ENCODE assay signal across 17 cellular contexts in genomic region chr22:34072585-34072984, GRCh38.
"Had no signal": no experiment of that assay in that cellular context is flagged by ENCODE, and none has a peak within 500 bp of the region (broad histone marks: within the 10 kb centered on the region; RNA-seq: fewer than 3 reads in every experiment).

No MANE protein-coding gene starts in this region.

- H3K4me1 ChIP-seq: SJSA1 had no signal

- DNase-seq: KBM-7, MV-4-11, NCI-H1048, NCI-H1105, NCI-H1417, NCI-H1436 treated with DMSO at 0.1 percent for 48 hours, NCI-H187 treated with DMSO at 0.1 percent for 48 hours, NCI-H2029 treated with DMSO at 0.1 percent for 48 hours, NCI-H345, NCI-H446 treated with DMSO at 0.1 percent for 48 hours, NCI-H510A treated with DMSO at 0.1 percent for 48 hours, NCI-H526, Right ventricle myocardium superior, RPMI8226, SIG-M5, SK-N-SH had no signal

- H3K27me3 ChIP-seq: SJSA1 had no signal

- H3K27ac ChIP-seq: SJSA1 had no signal

- H3K36me3 ChIP-seq: SJSA1 had no signal

- H3K4me3 ChIP-seq: SJSA1 had no signal

- H3K9me3 ChIP-seq: SJSA1, SK-N-SH had no signal
